Comparison of ENCODE assay signal across 8 cellular contexts in the genomic region with DNA sequence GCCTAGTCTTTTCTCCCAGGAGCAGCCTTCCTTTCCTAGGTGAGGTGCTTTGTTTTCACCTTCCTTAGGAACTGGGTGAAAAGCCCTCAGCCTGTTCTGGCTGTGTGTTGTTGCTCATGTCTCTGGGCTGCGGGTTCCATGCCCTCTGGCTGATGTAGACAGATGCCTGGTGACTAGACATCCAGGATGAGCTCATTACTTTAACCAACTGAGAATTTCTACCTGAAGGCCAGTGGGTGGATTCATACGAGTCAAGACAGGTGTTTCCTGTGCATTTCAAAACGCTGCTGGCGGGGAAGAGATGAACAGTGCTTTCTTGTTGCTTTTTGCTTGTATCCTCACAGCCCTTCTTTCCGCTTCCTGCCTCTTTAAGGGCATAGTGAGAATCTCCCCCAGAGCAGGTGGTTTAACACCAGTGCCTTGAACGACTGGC. TPM values are rescaled to one million over a fixed set of nuclear protein-coding genes. Genes with fewer than 3 reads are reported as not detected.
DNase-seq lines count a peak whose midpoint lies in the region; ATAC-seq and TF ChIP-seq lines count a peak whose summit lies in the region.
"Had no signal": no experiment of that assay in that cellular context is flagged by ENCODE, and none has a peak within 500 bp of the region (broad histone marks: within the 10 kb centered on the region; RNA-seq: fewer than 3 reads in every experiment).

No MANE protein-coding gene starts in this region.

- peak overlapping the region; percentile 66 for H3K4me3 Mint-ChIP-seq in T-helper 1 cell treated with Interleukin-12 subunit alpha and Interleukin-12 subunit beta and Interleukin-4 antibody, amounts not matched to agents 30 μg/mL and 1 μg/mL, for 36 hours
- peak overlapping the region; percentile 46 to 48 for H3K4me3 Mint-ChIP-seq in effector memory CD8-positive, alpha-beta T cell
- H3K4me3 Mint-ChIP-seq: neural progenitor cell had no signal

- H2AFZ ChIP-seq in GM23248 = no peak overlapping the region
- H2AFZ ChIP-seq: neural progenitor cell had no signal

- no peaks in the 10 kb centered on the region for H3K27me3 Mint-ChIP-seq in T-helper 1 cell treated with Interleukin-12 subunit alpha and Interleukin-12 subunit beta and Interleukin-4 antibody, amounts not matched to agents 30 μg/mL and 1 μg/mL, for 36 hours (ENCODE audit: low read depth)
- H3K27me3 Mint-ChIP-seq in effector memory CD8-positive, alpha-beta T cell = no peaks in the 10 kb centered on the region

- H3K27ac Mint-ChIP-seq in T-helper 1 cell treated with Interleukin-12 subunit alpha and Interleukin-12 subunit beta and Interleukin-4 antibody, amounts not matched to agents 30 μg/mL and 1 μg/mL, for 36 hours = peak overlapping the region; percentile 85
- H3K27ac Mint-ChIP-seq in effector memory CD8-positive, alpha-beta T cell = peak overlapping the region; percentile 7 to 35
- H3K27ac Mint-ChIP-seq: neural progenitor cell had no signal

- DNase-seq in GM23248 = peak; percentile 30
- DNase-seq in effector memory CD8-positive, alpha-beta T cell = peak in 1 of 3 experiments; percentile 24
- peak; percentile 46 for DNase-seq in stimulated activated naive CD8-positive, alpha-beta T cell treated with anti-CD3 and anti-CD28 coated beads, Interleukin-15, Interleukin-2, amounts not matched to agents 100 U/mL and 50 U/mL, for 24 hours
- no peak for DNase-seq in mesenteric fat pad (ENCODE audit: low spot score)
- DNase-seq in foreskin fibroblast = no peak
- DNase-seq in NCI-H1930 (lab: John Stamatoyannopoulos, UW) = no peak

- H3K4me1 ChIP-seq in GM23248 (ENCODE audit: insufficient read depth) = peaks cover 88% of the 10 kb centered on the region

- H3K27me3 ChIP-seq in GM23248 (replicated peaks; ENCODE audit: insufficient read depth) = no peaks in the 10 kb centered on the region
- H3K27me3 ChIP-seq: neural progenitor cell had no signal

- peaks cover 75% of the 10 kb centered on the region for H3K79me2 ChIP-seq in GM23248 (ENCODE audit: insufficient read depth)

- H3K4me3 ChIP-seq in GM23248 = no peak overlapping the region
- H3K4me3 ChIP-seq in foreskin fibroblast (ENCODE audit: low read depth in 1 of 2, low read length in 2 of 2) = no peak overlapping the region
- H3K4me3 ChIP-seq: neural progenitor cell had no signal

- H3F3A ChIP-seq in GM23248 (ENCODE audit: insufficient read depth) = peaks cover 56% of the 10 kb centered on the region

- no peaks in the 10 kb centered on the region for H3K9me2 ChIP-seq in GM23248 (ENCODE audit: insufficient read depth)

- peak overlapping the region; percentile 80 for H3K27ac ChIP-seq in GM23248

- in situ Hi-C loops in GM23248 (cut with MboI) = no loop called here

- 89 to 91% methylated on average over 6 of the region's 6 CpGs for WGBS in GM23248 (ENCODE audit: low coverage in 1 of 2, low lambda C conversion rate in 2 of 2, missing lambda C conversion rate in 2 of 2), 2 experiments

- H3K36me3 Mint-ChIP-seq in T-helper 1 cell treated with Interleukin-12 subunit alpha and Interleukin-12 subunit beta and Interleukin-4 antibody, amounts not matched to agents 30 μg/mL and 1 μg/mL, for 36 hours (ENCODE audit: low read depth) = peaks cover 15% of the 10 kb centered on the region
- peaks cover 67% of the 10 kb centered on the region for H3K36me3 Mint-ChIP-seq in effector memory CD8-positive, alpha-beta T cell (ENCODE audit: insufficient read depth)

- H3K9ac ChIP-seq in GM23248 = no peak overlapping the region
- H3K9ac ChIP-seq: neural progenitor cell had no signal

- peak; percentile 69 for ATAC-seq in effector memory CD8-positive, alpha-beta T cell (replicated peaks)
- peak; percentile 70 for ATAC-seq in stimulated activated naive CD8-positive, alpha-beta T cell treated with anti-CD3 and anti-CD28 coated beads, Interleukin-15, Interleukin-2, amounts not matched to agents 100 U/mL and 50 U/mL, for 24 hours

- H3K4me1 Mint-ChIP-seq in T-helper 1 cell treated with Interleukin-12 subunit alpha and Interleukin-12 subunit beta and Interleukin-4 antibody, amounts not matched to agents 30 μg/mL and 1 μg/mL, for 36 hours (ENCODE audit: low read depth) = peaks cover 54% of the 10 kb centered on the region
- peaks cover 28 to 51% of the 10 kb centered on the region in 2 donors for H3K4me1 Mint-ChIP-seq in effector memory CD8-positive, alpha-beta T cell (ENCODE audit: low read depth in 2 of 2)

- no peak overlapping the region for H3K4me2 ChIP-seq in GM23248 (ENCODE audit: unreplicated experiment)

- no peaks in the 10 kb centered on the region for H3K9me3 Mint-ChIP-seq in T-helper 1 cell treated with Interleukin-12 subunit alpha and Interleukin-12 subunit beta and Interleukin-4 antibody, amounts not matched to agents 30 μg/mL and 1 μg/mL, for 36 hours
- H3K9me3 Mint-ChIP-seq in effector memory CD8-positive, alpha-beta T cell = no peaks in the 10 kb centered on the region
- H3K9me3 Mint-ChIP-seq: neural progenitor cell had no signal

- no peaks in the 10 kb centered on the region for H3K9me3 ChIP-seq in GM23248 (ENCODE audit: low read depth)

- no peaks in the 10 kb centered on the region for H4K20me1 ChIP-seq in GM23248 (ENCODE audit: insufficient read depth)

- TF ChIP-seq CTCF in foreskin fibroblast (IDR thresholded peaks at IDR 0.05; ENCODE audit: low read depth, low read length) = no peak

- no peaks in the 10 kb centered on the region for H3K36me3 ChIP-seq in GM23248 (ENCODE audit: low read depth)
- H3K36me3 ChIP-seq: neural progenitor cell had no signal

RNA-seq across cellular contexts. Expression of a gene that starts 22.3 kb away (rescaled TPM):
- total RNA-seq in GM23248 (2014; rRNA removed; shearing (Covaris generic)) = 60.8 and 93.7 TPM in 2 replicates
- 93.1 and 99.1 TPM in 2 replicates for polyA plus RNA-seq in GM23248 (2016; fragmentation: Nextera tagmentation; extraction: Ambion mirVana)
- total RNA-seq in mesenteric fat pad = 86.0 TPM

RNA-seq across cellular contexts. Expression of a gene that starts 22.5 kb away (rescaled TPM):
- total RNA-seq in GM23248 (2014; rRNA removed; shearing (Covaris generic)) = 12.8 and 21.4 TPM in 2 replicates
- 14.3 and 20.9 TPM in 2 replicates for polyA plus RNA-seq in GM23248 (2016; fragmentation: Nextera tagmentation; extraction: Ambion mirVana)
- total RNA-seq in mesenteric fat pad = 12.7 TPM

RNA-seq across cellular contexts. Expression of a gene that starts 31.8 kb away (rescaled TPM):
- under 0.01 TPM in 1 of 2 replicates, not detected in the other for total RNA-seq in GM23248 (2014; rRNA removed; shearing (Covaris generic))
- polyA plus RNA-seq in GM23248 (2016; fragmentation: Nextera tagmentation; extraction: Ambion mirVana) = 1.1 and 1.5 TPM in 2 replicates
- total RNA-seq in mesenteric fat pad = 13.9 TPM

RNA-seq across cellular contexts. Expression of a gene that starts 56.2 kb away (rescaled TPM):
- total RNA-seq in GM23248 (2014; rRNA removed; shearing (Covaris generic)) = not detected in 2 replicates
- polyA plus RNA-seq in GM23248 (2016; fragmentation: Nextera tagmentation; extraction: Ambion mirVana) = 0.08 and 0.16 TPM in 2 replicates
- 0.42 TPM for total RNA-seq in mesenteric fat pad

Comparison
In these comparisons a context has a peak if more than half of its experiments do, and no peak if none do; other contexts are left out.
1. DNase-seq: peak in GM23248 (single experiment) and stimulated activated naive CD8-positive, alpha-beta T cell treated with anti-CD3 and anti-CD28 coated beads, Interleukin-15, Interleukin-2, amounts not matched to agents 100 U/mL and 50 U/mL, for 24 hours (single experiment); none in mesenteric fat pad (single experiment), foreskin fibroblast (0 of 2) and NCI-H1930 (0 of 2).
2. RNA of a gene that starts 31.8 kb away (total RNA-seq): 13.9 TPM in mesenteric fat pad (single experiment); under 0.01 TPM in GM23248; every median in the first group is over 10 times any median in the second.